8 cellular contexts compared by ENCODE assay signal in the genomic region with DNA sequence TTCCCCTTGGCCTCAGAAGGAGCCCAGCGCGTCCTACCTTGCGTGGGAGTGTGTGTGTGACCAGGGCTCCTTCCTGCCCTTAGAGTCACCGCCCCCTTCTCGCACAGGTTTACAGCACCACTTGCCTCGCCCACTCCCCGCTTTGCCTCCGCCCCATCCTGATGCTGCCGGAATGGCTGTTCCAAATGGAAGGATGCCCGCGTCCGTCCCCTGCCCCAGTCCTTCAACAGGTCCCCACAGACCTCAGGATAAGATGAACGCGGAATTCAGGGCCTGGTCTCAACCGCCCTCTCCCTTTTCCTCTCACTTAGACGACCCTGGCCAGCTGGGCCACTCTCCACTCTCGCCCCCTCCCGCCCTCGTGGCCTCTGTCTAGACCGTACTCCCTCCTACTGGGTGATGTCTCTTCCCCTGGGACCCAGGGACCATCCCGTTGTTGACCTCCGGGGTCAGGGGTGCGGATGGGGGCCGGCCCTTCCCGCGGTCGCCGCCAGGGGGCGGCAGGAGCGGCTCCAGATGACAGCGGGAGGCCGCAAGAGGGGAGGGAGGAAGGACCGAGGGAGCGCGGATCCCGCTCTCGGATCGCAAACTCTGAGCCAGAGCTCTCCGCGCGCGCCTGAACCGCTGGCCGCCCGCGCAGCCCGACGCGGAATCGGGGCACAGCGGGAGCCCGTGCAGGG. TPM values are rescaled to one million over a fixed set of nuclear protein-coding genes. Genes with fewer than 3 reads are reported as not detected.
A peak's percentile ranks its signal among the peaks of the same experiment; 100 is the strongest.
DNase-seq lines count a peak whose midpoint lies in the region; ATAC-seq and TF ChIP-seq lines count a peak whose summit lies in the region.

THSD4 (plus strand) TSS at position 585 of the 680 bp plus-strand sequence.

- H3K4me3 ChIP-seq in BLaER1 treated with 17β-estradiol and CSF1 and Interleukin-3, amounts not matched to agents 10 nM and 100 nM = peak within 1 kb of the TSS; percentile 67 to 82 (median 70)
- H3K4me3 ChIP-seq in RWPE2 (ENCODE audit: severe bottlenecking) = peak within 1 kb of the TSS; percentile 74

- peaks cover 28 to 43% (median 32%) of the 10 kb centered on the region in 11 experiments for H3K27me3 ChIP-seq in BLaER1 treated with 17β-estradiol and CSF1 and Interleukin-3, amounts not matched to agents 10 nM and 100 nM
- no peaks in the 10 kb centered on the region for H3K27me3 ChIP-seq in RWPE2 (ENCODE audit: insufficient read depth, poor library complexity, severe bottlenecking)

- no peaks in the 10 kb centered on the region for H3K36me3 Mint-ChIP-seq in activated naive CD8-positive, alpha-beta T cell treated with anti-CD3 and anti-CD28 coated beads for 36 hours
- H3K36me3 Mint-ChIP-seq in progenitor cell of endocrine pancreas (ENCODE audit: insufficient read depth) = no peaks in the 10 kb centered on the region

- peak; percentile 60 for ATAC-seq in GM19438 (IDR thresholded peaks at IDR 0.05; ENCODE audit: low read depth, unreplicated experiment)
- peak; percentile 64 for ATAC-seq in RWPE2 (ENCODE audit: low read depth)
- ATAC-seq in Right ventricle myocardium superior (ENCODE audit: poor library complexity) = peak; percentile 67
- no peak for ATAC-seq in GM18873 (IDR thresholded peaks at IDR 0.05; ENCODE audit: low FRiP score, unreplicated experiment)

- H3K9ac ChIP-seq in BLaER1 treated with 17β-estradiol and CSF1 and Interleukin-3, amounts not matched to agents 10 nM and 100 nM = peak within 1 kb of the TSS; percentile 51 to 78 (median 68); a peak in 21 of 22 replicates

- TF ChIP-seq CTCF in RWPE2 (IDR thresholded peaks at IDR 0.05; ENCODE audit: poor library complexity, severe bottlenecking) = peak; percentile 100
- peak; percentile 99 for TF ChIP-seq CTCF in progenitor cell of endocrine pancreas (IDR thresholded peaks at IDR 0.05; ENCODE audit: unreplicated experiment)

- H3K4me1 ChIP-seq in BLaER1 treated with 17β-estradiol and CSF1 and Interleukin-3, amounts not matched to agents 10 nM and 100 nM = peaks cover 4 to 35% (median 27%) of the 10 kb centered on the region in 10 experiments; a peak in 18 of 20 replicates
- peaks cover 62% of the 10 kb centered on the region for H3K4me1 ChIP-seq in RWPE2 (ENCODE audit: insufficient read depth, poor library complexity, severe bottlenecking)

- no peaks in the 10 kb centered on the region for H3K9me3 Mint-ChIP-seq in activated naive CD8-positive, alpha-beta T cell treated with anti-CD3 and anti-CD28 coated beads for 36 hours
- H3K9me3 Mint-ChIP-seq in progenitor cell of endocrine pancreas (ENCODE audit: low read depth) = no peaks in the 10 kb centered on the region

- DNase-seq in HUDEP-2 (lab: John Stamatoyannopoulos, UW; ENCODE audit: unreplicated experiment in 76 of 76) (peak in 56 of 76 experiments; percentile 0 to 69 (median 32)), RWPE2 (ENCODE audit: low spot score) (peak; percentile 97), Right ventricle myocardium superior (peak; percentile 86), progenitor cell of endocrine pancreas (ENCODE audit: low spot score, unreplicated experiment) (peak; percentile 79)
- DNase-seq in activated naive CD8-positive, alpha-beta T cell treated with anti-CD3 and anti-CD28 coated beads for 36 hours = peak; percentile 72

- H3K27me3 Mint-ChIP-seq in activated naive CD8-positive, alpha-beta T cell treated with anti-CD3 and anti-CD28 coated beads for 36 hours = peaks cover 58% of the 10 kb centered on the region
- H3K27me3 Mint-ChIP-seq in progenitor cell of endocrine pancreas = peaks cover 73% of the 10 kb centered on the region

- H3K36me3 ChIP-seq in BLaER1 treated with 17β-estradiol and CSF1 and Interleukin-3, amounts not matched to agents 10 nM and 100 nM = no peaks in the 10 kb centered on the region
- peaks cover 24% of the 10 kb centered on the region for H3K36me3 ChIP-seq in RWPE2 (ENCODE audit: low read depth)

- H3K4me3 Mint-ChIP-seq in activated naive CD8-positive, alpha-beta T cell treated with anti-CD3 and anti-CD28 coated beads for 36 hours = peak within 1 kb of the TSS; percentile 64
- peak within 1 kb of the TSS; percentile 76 for H3K4me3 Mint-ChIP-seq in progenitor cell of endocrine pancreas (ENCODE audit: low read depth)

- no peaks in the 10 kb centered on the region for H3K9me3 ChIP-seq in BLaER1 treated with 17β-estradiol and CSF1 and Interleukin-3, amounts not matched to agents 10 nM and 100 nM (replicated peaks in 1 of 11)
- H3K9me3 ChIP-seq in RWPE2 (ENCODE audit: severe bottlenecking) = no peaks in the 10 kb centered on the region

- peaks cover 5% of the 10 kb centered on the region for H3K4me1 Mint-ChIP-seq in activated naive CD8-positive, alpha-beta T cell treated with anti-CD3 and anti-CD28 coated beads for 36 hours
- peaks cover 16% of the 10 kb centered on the region for H3K4me1 Mint-ChIP-seq in progenitor cell of endocrine pancreas (ENCODE audit: low read depth)

- H4K20me1 ChIP-seq in BLaER1 treated with 17β-estradiol and CSF1 and Interleukin-3, amounts not matched to agents 10 nM and 100 nM = peaks cover 0 to 9% (median 0%) of the 10 kb centered on the region in 11 experiments; a peak in 4 of 22 replicates

- intact Hi-C loops in Right ventricle myocardium superior (cut with DNase I) = loop anchor here (10.0 kb wide), 1 partner anchor 220 kb away; no protein-coding TSS in a partner anchor

- peak within 1 kb of the TSS in 8 of 11 experiments; percentile 8 to 50 (median 44); a peak in 10 of 22 replicates for H3K27ac ChIP-seq in BLaER1 treated with 17β-estradiol and CSF1 and Interleukin-3, amounts not matched to agents 10 nM and 100 nM
- peak within 1 kb of the TSS; percentile 97 for H3K27ac ChIP-seq in RWPE2 (ENCODE audit: poor library complexity, severe bottlenecking)

- no peak within 1 kb of the TSS for H3K27ac Mint-ChIP-seq in activated naive CD8-positive, alpha-beta T cell treated with anti-CD3 and anti-CD28 coated beads for 36 hours
- H3K27ac Mint-ChIP-seq in progenitor cell of endocrine pancreas = peak within 1 kb of the TSS; percentile 3

- H3K4me2 ChIP-seq in BLaER1 treated with 17β-estradiol and CSF1 and Interleukin-3, amounts not matched to agents 10 nM and 100 nM = peak within 1 kb of the TSS; percentile 89 to 100 (median 96)

RNA-seq across cellular contexts. Expression of gene THSD4, which starts in this region (rescaled TPM):
- not detected for total RNA-seq in activated naive CD8-positive, alpha-beta T cell treated with anti-CD3 and anti-CD28 coated beads for 36 hours
- total RNA-seq in Right ventricle myocardium superior = 75.6 TPM
- 6.7 and 6.8 TPM in 2 replicates for total RNA-seq in progenitor cell of endocrine pancreas

Comparison
In these comparisons a context has a peak if more than half of its experiments do, and no peak if none do; other contexts are left out.
1. Peak in DNase-seq in activated naive CD8-positive, alpha-beta T cell treated with anti-CD3 and anti-CD28 coated beads for 36 hours; RNA of the gene not detected or under 1 TPM.
2. DNase-seq: peak in every context shown above with its lines; median percentile 97 in RWPE2; 86 in Right ventricle myocardium superior; 79 in progenitor cell of endocrine pancreas; 72 in activated naive CD8-positive, alpha-beta T cell treated with anti-CD3 and anti-CD28 coated beads for 36 hours; 32 in HUDEP-2.